33 cellular contexts compared by ENCODE assay signal in genomic region chr6:8535505-8535904, GRCh38.
"Had no signal": no experiment of that assay in that cellular context is flagged by ENCODE, and none has a peak within 500 bp of the region (broad histone marks: within the 10 kb centered on the region; RNA-seq: fewer than 3 reads in every experiment).

No MANE protein-coding gene starts in this region.

- ATAC-seq: activated CD8-positive, alpha-beta memory T cell treated with anti-CD3 and anti-CD28 coated beads, Interleukin-2, amount 10 ng/mL, durations not matched to agents 7 days and 5 days; activated naive CD8-positive, alpha-beta T cell treated with anti-CD3 and anti-CD28 coated beads, Interleukin-2, amount 50 U/mL, for 24 hours had no signal

- H3K27ac Mint-ChIP-seq: activated CD4-positive, alpha-beta memory T cell treated with anti-CD3 and anti-CD28 coated beads, Interleukin-2, amount 10 ng/mL, durations not matched to agents 7 days and 5 days; activated CD8-positive, alpha-beta memory T cell treated with anti-CD3 and anti-CD28 coated beads, Interleukin-2, amount 10 ng/mL, durations not matched to agents 7 days and 5 days; activated naive CD4-positive, alpha-beta T cell treated with anti-CD3 and anti-CD28 coated beads, Interleukin-2, amount 10 ng/mL, durations not matched to agents 7 days and 5 days; activated naive CD8-positive, alpha-beta T cell; activated naive CD8-positive, alpha-beta T cell treated with anti-CD3 and anti-CD28 coated beads, Interleukin-2, amount 50 U/mL, for 24 hours had no signal

- H3K4me3 ChIP-seq: MG63, PC-9 had no signal

- H3K27me3 ChIP-seq: brain microvascular endothelial cell, MG63 had no signal

- H3K4me2 ChIP-seq: PC-9 had no signal

- H3K4me3 Mint-ChIP-seq: activated CD4-positive, alpha-beta memory T cell treated with anti-CD3 and anti-CD28 coated beads, Interleukin-2, amount 10 ng/mL, durations not matched to agents 7 days and 5 days; activated CD8-positive, alpha-beta memory T cell treated with anti-CD3 and anti-CD28 coated beads, Interleukin-2, amount 10 ng/mL, durations not matched to agents 7 days and 5 days; activated naive CD4-positive, alpha-beta T cell treated with anti-CD3 and anti-CD28 coated beads, Interleukin-2, amount 10 ng/mL, durations not matched to agents 7 days and 5 days; activated naive CD8-positive, alpha-beta T cell; activated naive CD8-positive, alpha-beta T cell treated with anti-CD3 and anti-CD28 coated beads, Interleukin-2, amount 50 U/mL, for 24 hours had no signal

- H3K36me3 Mint-ChIP-seq: activated CD8-positive, alpha-beta memory T cell treated with anti-CD3 and anti-CD28 coated beads, Interleukin-2, amount 10 ng/mL, durations not matched to agents 7 days and 5 days; activated naive CD4-positive, alpha-beta T cell treated with anti-CD3 and anti-CD28 coated beads, Interleukin-2, amount 10 ng/mL, durations not matched to agents 7 days and 5 days had no signal

- H3K4me1 Mint-ChIP-seq: activated CD4-positive, alpha-beta memory T cell treated with anti-CD3 and anti-CD28 coated beads, Interleukin-2, amount 10 ng/mL, durations not matched to agents 7 days and 5 days; activated CD8-positive, alpha-beta memory T cell treated with anti-CD3 and anti-CD28 coated beads, Interleukin-2, amount 10 ng/mL, durations not matched to agents 7 days and 5 days; activated naive CD4-positive, alpha-beta T cell treated with anti-CD3 and anti-CD28 coated beads, Interleukin-2, amount 10 ng/mL, durations not matched to agents 7 days and 5 days; activated naive CD8-positive, alpha-beta T cell treated with anti-CD3 and anti-CD28 coated beads, Interleukin-2, amount 50 U/mL, for 24 hours had no signal

- H3K27ac ChIP-seq: brain microvascular endothelial cell, PC-9, RWPE1, WERI-Rb-1 had no signal

- H3K27me3 Mint-ChIP-seq: activated CD4-positive, alpha-beta memory T cell treated with anti-CD3 and anti-CD28 coated beads, Interleukin-2, amount 10 ng/mL, durations not matched to agents 7 days and 5 days; activated CD8-positive, alpha-beta memory T cell treated with anti-CD3 and anti-CD28 coated beads, Interleukin-2, amount 10 ng/mL, durations not matched to agents 7 days and 5 days; activated naive CD4-positive, alpha-beta T cell treated with anti-CD3 and anti-CD28 coated beads, Interleukin-2, amount 10 ng/mL, durations not matched to agents 7 days and 5 days; activated naive CD8-positive, alpha-beta T cell; activated naive CD8-positive, alpha-beta T cell treated with anti-CD3 and anti-CD28 coated beads, Interleukin-2, amount 50 U/mL, for 24 hours had no signal

- DNase-seq: activated CD4-positive, alpha-beta memory T cell treated with anti-CD3 and anti-CD28 coated beads, Interleukin-2, amount 10 ng/mL, durations not matched to agents 7 days and 5 days; activated CD4-positive, alpha-beta T cell treated with anti-CD3 and anti-CD28 coated beads for 1 hour; activated CD4-positive, alpha-beta T cell treated with anti-CD3 and anti-CD28 coated beads for 48 hours; activated CD4-positive, CD25-positive, alpha-beta regulatory T cell; activated CD8-positive, alpha-beta memory T cell treated with anti-CD3 and anti-CD28 coated beads for 24 hours; activated CD8-positive, alpha-beta memory T cell treated with anti-CD3 and anti-CD28 coated beads, Interleukin-2, amount 10 ng/mL, durations not matched to agents 7 days and 5 days; activated CD8-positive, alpha-beta memory T cell treated with anti-CD3 and anti-CD28 coated beads, Interleukin-2, amount 50 U/mL, for 48 hours; activated effector memory CD4-positive, alpha-beta T cell treated with Interleukin-2 at 50 U/mL for 16 hours; activated naive CD4-positive, alpha-beta T cell treated with anti-CD3 and anti-CD28 coated beads, Interleukin-2, amount 10 ng/mL, durations not matched to agents 7 days and 5 days; activated naive CD8-positive, alpha-beta T cell treated with anti-CD3 and anti-CD28 coated beads, Interleukin-2, amount 50 U/mL, for 24 hours; activated T-cell treated with anti-CD3 and anti-CD28 coated beads, Interleukin-2, amount 50 U/mL, for 48 hours; amniotic stem cell; aorta; brain microvascular endothelial cell; Karpas-422; MG63; NCI-H1048; NCI-H1105 treated with DMSO at 0.1 percent for 48 hours; NCI-H1436; NCI-H1694; NCI-H1930; NCI-H2081 treated with DMSO at 0.1 percent for 48 hours; NCI-H345; NCI-H524 treated with DMSO at 0.1 percent for 48 hours; PC-9; Right ventricle myocardium superior; SW 1271; T-helper 1 cell; T-helper 2 cell; T1000; WERI-Rb-1 had no signal

- H2AFZ ChIP-seq: PC-9 had no signal

- H3K36me3 ChIP-seq: brain microvascular endothelial cell, MG63, WERI-Rb-1 had no signal
